14 cellular contexts compared by ENCODE assay signal in genomic region chr10:78292987-78293865, GRCh38.
DNase-seq lines count a peak whose midpoint lies in the region; ATAC-seq and TF ChIP-seq lines count a peak whose summit lies in the region.
"Had no signal": no experiment of that assay in that cellular context is flagged by ENCODE, and none has a peak within 500 bp of the region (broad histone marks: within the 10 kb centered on the region; RNA-seq: fewer than 3 reads in every experiment).

No MANE protein-coding gene starts in this region.

- H3K9me3 ChIP-seq in IMR-90 (ENCODE audit: control insufficient read depth, insufficient read depth, low read length) (no peaks in the 10 kb centered on the region), iPS-18a (ENCODE audit: control insufficient read depth, low read depth, low read length) (no peaks in the 10 kb centered on the region), sigmoid colon (no peaks in the 10 kb centered on the region)
- H3K9me3 ChIP-seq in CD8-positive, alpha-beta T cell (ENCODE audit: low read length), result no peaks in the 10 kb centered on the region
- H3K9me3 ChIP-seq: upper lobe of left lung had no signal

- intact Hi-C loops in IMR-90 (cut with micrococcal nuclease), result no loop called here
- intact Hi-C loops in sigmoid colon (cut with DNase I), result no loop called here
- intact Hi-C loops in CD8-positive, alpha-beta T cell (cut with DNase I, micrococcal nuclease), result no loop called here

- H2BK5ac ChIP-seq in IMR-90 (ENCODE audit: low read depth, low read length, poor library complexity, severe bottlenecking), result no peak overlapping the region

- H3K4me2 ChIP-seq in IMR-90 (ENCODE audit: low read depth, low read length), result no peak overlapping the region

- in situ Hi-C loops in IMR-90 (cut with MboI; ENCODE audit: low sequenced_read_pairs) (no loop called here), SK-MEL-5 (cut with HindIII; ENCODE audit: low pct_unique_long_range_greater_than_20kb, low sequenced_read_pairs) (no loop called here)

- H3K27me3 Mint-ChIP-seq in CD8-positive, alpha-beta T cell (ENCODE audit: low read depth), result no peaks in the 10 kb centered on the region
- H3K27me3 Mint-ChIP-seq: central memory CD8-positive, alpha-beta T cell had no signal

- no peak for TF ChIP-seq EP300 in sigmoid colon (IDR thresholded peaks at IDR 0.05)

- no peak overlapping the region for H4K8ac ChIP-seq in IMR-90 (ENCODE audit: low read depth in 2 of 2, low read length in 2 of 2)

- H3K27me3 ChIP-seq in IMR-90 (ENCODE audit: control insufficient read depth, insufficient read depth, low read length) (no peaks in the 10 kb centered on the region), iPS-18a (ENCODE audit: control insufficient read depth, insufficient read depth, low read length) (no peaks in the 10 kb centered on the region), sigmoid colon (no peaks in the 10 kb centered on the region)
- H3K27me3 ChIP-seq in CD8-positive, alpha-beta T cell (ENCODE audit: insufficient read depth, low read length), result no peaks in the 10 kb centered on the region
- H3K27me3 ChIP-seq: upper lobe of left lung had no signal

- CTCF ChIA-PET in IMR-90 (lab: Yijun Ruan, JAX), result no interaction called here
- CTCF ChIA-PET in CD8-positive, alpha-beta T cell (lab: Charles Lee), result no interaction called here

- BruUV-seq in IMR-90 (replicated peaks; lab: Mats Ljungman, UMichigan), result no TSS peak

- peak overlapping the region; percentile 52 for H2AFZ ChIP-seq in IMR-90 (replicated peaks; ENCODE audit: low read length, poor library complexity)

- no peak overlapping the region for H2BK20ac ChIP-seq in IMR-90 (ENCODE audit: low read depth, low read length)

- H4K91ac ChIP-seq in IMR-90 (ENCODE audit: insufficient read depth, low read depth, low read length), result no peak overlapping the region

- H3K56ac ChIP-seq in IMR-90 (ENCODE audit: extremely low read depth, insufficient read depth, low read length), result no peak overlapping the region

- no peaks in the 10 kb centered on the region for H3K4me1 Mint-ChIP-seq in CD8-positive, alpha-beta T cell (ENCODE audit: low read depth)
- H3K4me1 Mint-ChIP-seq: central memory CD8-positive, alpha-beta T cell had no signal

- H2BK120ac ChIP-seq in IMR-90 (ENCODE audit: low read depth, low read length), result no peak overlapping the region

- no peaks in the 10 kb centered on the region for H3K36me3 Mint-ChIP-seq in CD8-positive, alpha-beta T cell

- 0 out of 2 replicates have a peak overlapping the region, but pooled peaks have one; percentile 27 for H3K14ac ChIP-seq in IMR-90 (replicated peaks; ENCODE audit: low read depth, low read length)

- WGBS in IMR-90 (ENCODE audit: extremely low coverage in 2 of 2, insufficient read length in 1 of 2), 2 experiments, result 60% methylated on average over 1 of the region's 11 CpGs; no CpG with 5 or more reads in 1 of the 2 experiments
- WGBS in sigmoid colon, 2 donors, result 77 to 81% methylated on average over 11 of the region's 11 CpGs

- no peak overlapping the region for H2BK15ac ChIP-seq in IMR-90 (ENCODE audit: low read depth, low read length)

- H3K9ac ChIP-seq in IMR-90 (ENCODE audit: low read depth, low read length), result no peak overlapping the region
- H3K9ac ChIP-seq in iPS-18a (ENCODE audit: low read length), result no peak overlapping the region

- H3K9me1 ChIP-seq in IMR-90 (ENCODE audit: insufficient read depth, low read length), result no peaks in the 10 kb centered on the region

- TF ChIP-seq POLR2A in IMR-90 (IDR thresholded peaks at IDR 0.05; ENCODE audit: low read depth, low read length) (no peak), sigmoid colon (IDR thresholded peaks at IDR 0.05) (no peak)

- H2AK5ac ChIP-seq in IMR-90 (ENCODE audit: low read depth, low read length), result no peak overlapping the region

- no peak overlapping the region for H3K4ac ChIP-seq in IMR-90 (ENCODE audit: low read depth, low read length)

- POLR2A ChIA-PET in IMR-90 (lab: Charles Lee; ENCODE audit: unreplicated experiment), result no interaction called here
- POLR2A ChIA-PET in CD8-positive, alpha-beta T cell (lab: Charles Lee), result interaction anchor here (1.2 kb wide), 1 partner anchor 9 kb away, joined by 4 read pairs; no protein-coding TSS in a partner anchor

- dilution Hi-C loops in IMR-90 (cut with HindIII; ENCODE audit: low sequenced_read_pairs, unreplicated experiment), result no loop called here

- ATAC-seq in IMR-90 (ENCODE audit: low read depth) (peak; percentile 79), GM19328 (IDR thresholded peaks at IDR 0.05; ENCODE audit: unreplicated experiment) (no peak), GM19324 (IDR thresholded peaks at IDR 0.05; ENCODE audit: low FRiP score, unreplicated experiment) (no peak)
- ATAC-seq in CD8-positive, alpha-beta T cell, result no peak
- ATAC-seq: activated T-cell treated with anti-CD3 and anti-CD28 coated beads, Interleukin-2, amount 50 U/mL, for 72 hours; left colon had no signal

- no peak for TF ChIP-seq RAD21 in IMR-90 (IDR thresholded peaks at IDR 0.05; ENCODE audit: low read length)

- H2AK9ac ChIP-seq in IMR-90 (replicated peaks; ENCODE audit: low read depth, low read length, poor library complexity), result peak overlapping the region; percentile 71

- H4K5ac ChIP-seq in IMR-90 (ENCODE audit: low read depth, low read length), result no peak overlapping the region

- no peak overlapping the region for H3K23ac ChIP-seq in IMR-90 (ENCODE audit: low read depth, low read length)

- H3K79me1 ChIP-seq in IMR-90 (ENCODE audit: low read depth in 1 of 2, low read length in 2 of 2), result no peaks in the 10 kb centered on the region

- DNase-seq in IMR-90 (peak; percentile 35), SK-MEL-5 (ENCODE audit: low read depth, low spot score) (peak; percentile 52), sigmoid colon (no peak), NCI-H187 treated with DMSO at 0.1 percent for 48 hours (lab: John Stamatoyannopoulos, UW) (no peak)
- DNase-seq in CD8-positive, alpha-beta T cell, result no peak
- DNase-seq: activated CD4-positive, CD25-positive, alpha-beta regulatory T cell treated with anti-CD3 and anti-CD28 coated beads, Interleukin-2, amount 50 U/mL, for 72 hours; activated T-cell treated with anti-CD3 and anti-CD28 coated beads, Interleukin-2, amount 50 U/mL, for 72 hours; left colon; NCI-H2081 treated with DMSO at 0.1 percent for 48 hours; upper lobe of left lung had no signal

- H3K4me3 Mint-ChIP-seq in CD8-positive, alpha-beta T cell, result no peak overlapping the region
- H3K4me3 Mint-ChIP-seq: activated T-cell treated with anti-CD3 and anti-CD28 coated beads, Interleukin-2, amount 50 U/mL, for 72 hours; central memory CD8-positive, alpha-beta T cell had no signal

- H3K18ac ChIP-seq in IMR-90 (ENCODE audit: low read depth, low read length), result no peak overlapping the region

- no peak overlapping the region for H3K27ac ChIP-seq in IMR-90 (ENCODE audit: insufficient read depth, low read length)
- H3K27ac ChIP-seq in iPS-18a (ENCODE audit: low read length), result no peak overlapping the region
- H3K27ac ChIP-seq in sigmoid colon, result peak overlapping the region in 3 of 4 donors; percentile 9 to 73 (median 50)
- no peak overlapping the region for H3K27ac ChIP-seq in CD8-positive, alpha-beta T cell (ENCODE audit: low read depth, low read length)
- H3K27ac ChIP-seq: upper lobe of left lung had no signal

- H3K4me1 ChIP-seq in IMR-90 (ENCODE audit: control insufficient read depth, insufficient read depth, low read length) (peaks cover 6% of the 10 kb centered on the region; the same call in 1 of the 2 replicates), iPS-18a (ENCODE audit: control insufficient read depth, low read depth, low read length) (peaks cover 17% of the 10 kb centered on the region), sigmoid colon (peaks cover 0 to 35% (median 21%) of the 10 kb centered on the region in 4 donors)
- H3K4me1 ChIP-seq in CD8-positive, alpha-beta T cell (ENCODE audit: insufficient read depth, low read length), result no peaks in the 10 kb centered on the region
- H3K4me1 ChIP-seq: upper lobe of left lung had no signal

- no peaks in the 10 kb centered on the region for H3K36me3 ChIP-seq in IMR-90 (ENCODE audit: control insufficient read depth, insufficient read depth, low read length)
- H3K36me3 ChIP-seq in iPS-18a (ENCODE audit: control insufficient read depth, low read depth, low read length), result no peaks in the 10 kb centered on the region
- no peaks in the 10 kb centered on the region for H3K36me3 ChIP-seq in sigmoid colon
- H3K36me3 ChIP-seq in CD8-positive, alpha-beta T cell (ENCODE audit: insufficient read depth, low read length), result no peaks in the 10 kb centered on the region
- H3K36me3 ChIP-seq: upper lobe of left lung had no signal

- no peaks in the 10 kb centered on the region for H4K20me1 ChIP-seq in IMR-90 (ENCODE audit: insufficient read depth, low read length)

- no peak for TF ChIP-seq CTCF in IMR-90 (conservative IDR thresholded peaks at IDR 0.05; ENCODE audit: low read depth, low read length)
- no peak for TF ChIP-seq CTCF in sigmoid colon (IDR thresholded peaks at IDR 0.05)
- TF ChIP-seq CTCF in CD8-positive, alpha-beta T cell (IDR thresholded peaks at IDR 0.05), result no peak

- no peak overlapping the region for H3K27ac Mint-ChIP-seq in CD8-positive, alpha-beta T cell
- H3K27ac Mint-ChIP-seq: activated T-cell treated with anti-CD3 and anti-CD28 coated beads, Interleukin-2, amount 50 U/mL, for 72 hours had no signal

- H3K4me3 ChIP-seq in IMR-90 (ENCODE audit: insufficient read depth, low read depth, low read length), result no peak overlapping the region
- H3K4me3 ChIP-seq in iPS-18a (ENCODE audit: low read length), result peak overlapping the region; percentile 15
- no peak overlapping the region for H3K4me3 ChIP-seq in sigmoid colon
- no peak overlapping the region for H3K4me3 ChIP-seq in CD8-positive, alpha-beta T cell (ENCODE audit: low read depth, low read length)
- H3K4me3 ChIP-seq: upper lobe of left lung had no signal

- H3K9me3 Mint-ChIP-seq in CD8-positive, alpha-beta T cell, result no peaks in the 10 kb centered on the region
- H3K9me3 Mint-ChIP-seq: activated T-cell treated with anti-CD3 and anti-CD28 coated beads, Interleukin-2, amount 50 U/mL, for 72 hours; central memory CD8-positive, alpha-beta T cell had no signal

TF ChIP-seq in IMR-90, 13 proteins besides CTCF, POLR2A, EP300 and RAD21 (continues in another document):
- TF ChIP-seq CEBPB (IDR thresholded peaks at IDR 0.05; ENCODE audit: low read depth, low read length), result no peak
- no peak for TF ChIP-seq FOS (IDR thresholded peaks at IDR 0.05; ENCODE audit: low read depth, low read length)
- no peak for TF ChIP-seq RCOR1 (IDR thresholded peaks at IDR 0.05; ENCODE audit: insufficient replicate concordance, low read length)
- no peak for TF ChIP-seq CHD1 (IDR thresholded peaks at IDR 0.05; ENCODE audit: low read depth, low read length)
- TF ChIP-seq SMC3 (IDR thresholded peaks at IDR 0.05; ENCODE audit: low read depth, low read length), result no peak

Comparison
In these comparisons a context has a peak if more than half of its experiments do, and no peak if none do; other contexts are left out.
1. DNase-seq: peak in IMR-90 (single experiment) and SK-MEL-5 (single experiment); none in sigmoid colon (single experiment), NCI-H187 treated with DMSO at 0.1 percent for 48 hours (single experiment) and CD8-positive, alpha-beta T cell (0 of 7).
2. H3K27ac ChIP-seq: peak in sigmoid colon (3 of 4); none in IMR-90 (single experiment), iPS-18a (single experiment) and CD8-positive, alpha-beta T cell (single experiment).